12 cellular contexts compared by ENCODE assay signal in the genomic region with DNA sequence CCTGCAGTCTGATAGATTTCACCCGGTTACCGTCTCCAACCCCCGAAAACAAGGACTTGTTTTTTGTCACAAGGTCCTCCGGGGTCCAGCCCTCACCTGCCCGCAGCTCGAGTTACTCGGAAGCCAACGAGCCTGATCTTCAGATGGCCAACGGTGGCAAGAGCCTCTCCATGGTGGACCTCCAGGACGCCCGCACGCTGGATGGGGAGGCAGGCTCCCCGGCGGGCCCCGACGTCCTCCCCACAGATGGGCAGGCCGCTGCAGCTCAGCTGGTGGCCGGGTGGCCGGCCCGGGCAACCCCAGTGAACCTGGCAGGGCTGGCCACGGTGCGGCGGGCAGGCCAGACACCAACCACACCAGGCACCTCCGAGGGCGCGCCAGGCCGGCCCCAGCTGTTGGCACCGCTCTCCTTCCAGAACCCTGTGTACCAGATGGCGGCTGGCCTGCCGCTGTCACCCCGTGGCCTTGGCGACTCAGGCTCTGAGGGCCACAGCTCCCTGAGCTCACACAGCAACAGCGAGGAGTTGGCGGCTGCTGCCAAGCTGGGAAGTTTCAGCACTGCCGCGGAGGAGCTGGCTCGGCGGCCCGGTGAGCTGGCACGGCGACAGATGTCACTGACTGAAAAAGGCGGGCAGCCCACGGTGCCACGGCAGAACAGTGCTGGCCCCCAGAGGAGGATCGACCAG.
DNase-seq lines count a peak whose midpoint lies in the region; ATAC-seq, FAIRE-seq and TF ChIP-seq lines count a peak whose summit lies in the region.
"Had no signal": no experiment of that assay in that cellular context is flagged by ENCODE, and none has a peak within 500 bp of the region (broad histone marks: within the 10 kb centered on the region; RNA-seq: fewer than 3 reads in every experiment).

No MANE protein-coding gene starts in this region.

- no peak overlapping the region for H4K91ac ChIP-seq in H1 (replicated peaks; ENCODE audit: insufficient read length, low read length)

- no peak overlapping the region for H3K23ac ChIP-seq in H1 (ENCODE audit: insufficient read length)

- H2BK15ac ChIP-seq in H1 (ENCODE audit: low read length) = no peak overlapping the region

- intact Hi-C loops in right lobe of liver (cut with DNase I) (no loop called here), testis (cut with DNase I; ENCODE audit: low total_unique reads) (no loop called here)

- TF ChIP-seq POLR2A in H1 (IDR thresholded peaks at IDR 0.05; ENCODE audit: control extremely low read depth in 1 of 2, low read depth in 2 of 2, low read length in 2 of 2) (no peak), right lobe of liver (IDR thresholded peaks at IDR 0.05) (no peak), testis (IDR thresholded peaks at IDR 0.05) (no peak)

- 0 out of 2 replicates have a peak overlapping the region, but pooled peaks have one; percentile 25 for H4K8ac ChIP-seq in H1 (ENCODE audit: extremely low read depth, insufficient read depth, low read length)

- CTCF ChIA-PET in H1 (lab: Charles Lee; ENCODE audit: partially characterized antibody) = interaction anchor here (1.3 kb wide), 2 partner anchors 38 to 85 kb away, joined by 4 to 5 read pairs; no protein-coding TSS in a partner anchor

- peaks cover 6 to 42% (median 21%) of the 10 kb centered on the region in 4 experiments; a peak in 7 of 8 replicates for H3K36me3 ChIP-seq in H1 (ENCODE audit: control insufficient read depth in 2 of 4, insufficient read depth in 4 of 4, low read length in 3 of 4)
- H3K36me3 ChIP-seq in right lobe of liver = peaks cover 0 to 37% (median 15%) of the 10 kb centered on the region in 4 donors
- H3K36me3 ChIP-seq in testis (ENCODE audit: low read depth, missing control alignments) = no peaks in the 10 kb centered on the region
- peaks cover 17% of the 10 kb centered on the region for H3K36me3 ChIP-seq in H7 (replicated peaks; ENCODE audit: control insufficient read depth, insufficient read depth, low read length)

- no peak overlapping the region for H3K9ac ChIP-seq in H1 (replicated peaks in 1 of 4; ENCODE audit: extremely low read depth in 1 of 4, low read depth in 3 of 4, low read length in 3 of 4)

- DNase-seq in DMS 273 (lab: John Stamatoyannopoulos, UW; ENCODE audit: unreplicated experiment) (peak; percentile 52), DMS 273 treated with DMSO at 0.1 percent for 48 hours (lab: John Stamatoyannopoulos, UW) (no peak), H1 (ENCODE audit: low read depth in 1 of 2, low spot score in 2 of 2) (no peak), right lobe of liver (peak; percentile 64 to 97 (median 92)), testis (peak; percentile 88), H7 (no peak), NCI-H2196 (lab: John Stamatoyannopoulos, UW; ENCODE audit: unreplicated experiment) (no peak)
- DNase-seq: activated CD4-positive, CD25-positive, alpha-beta regulatory T cell; CD4-positive, alpha-beta memory T cell; stimulated activated CD4-positive, alpha-beta T cell treated with anti-CD3 and anti-CD28 coated beads, Interleukin-4, amount 100 ng/mL, for 24 hours had no signal

- H3K4ac ChIP-seq in H1 (replicated peaks; ENCODE audit: insufficient read length, low read depth, low read length) = no peak overlapping the region

- peak; percentile 67 to 88 (median 82) for ATAC-seq in right lobe of liver
- no peak for ATAC-seq in GM19395 (IDR thresholded peaks at IDR 0.05; ENCODE audit: unreplicated experiment)

- no peak overlapping the region for H3K27ac ChIP-seq in H1 (ENCODE audit: low read depth, low read length)
- H3K27ac ChIP-seq in right lobe of liver = peak overlapping the region in 2 of 3 donors; percentile 25 to 43
- H3K27ac ChIP-seq in testis = peak overlapping the region; percentile 57 to 60
- H3K27ac ChIP-seq: 22Rv1 had no signal

- H2BK12ac ChIP-seq in H1 (ENCODE audit: low read depth, low read length) = no peak overlapping the region

- no peak overlapping the region for H2BK20ac ChIP-seq in H1 (ENCODE audit: low read length)

- no peak overlapping the region for H4K5ac ChIP-seq in H1 (ENCODE audit: insufficient read length, low read depth, low read length)

- H2AK5ac ChIP-seq in H1 (ENCODE audit: low read depth, low read length) = no peak overlapping the region

- H3K4me1 ChIP-seq in H1 (replicated peaks in 1 of 4; ENCODE audit: control insufficient read depth in 3 of 4, insufficient read depth in 4 of 4, low read length in 3 of 4) = no peaks in the 10 kb centered on the region
- H3K4me1 ChIP-seq in right lobe of liver = peaks cover 0 to 27% (median 7%) of the 10 kb centered on the region in 4 donors
- H3K4me1 ChIP-seq in testis = peaks cover 26% of the 10 kb centered on the region

- no peak for FAIRE-seq in H1 (lab: Jason Lieb, UNC)

- H3K4me3 ChIP-seq in H1 (ENCODE audit: extremely low read depth in 1 of 4, insufficient read depth in 2 of 4, low read depth in 3 of 4, low read length in 4 of 4) (no peak overlapping the region), right lobe of liver (peak overlapping the region in 1 of 3 donors; percentile 23), testis (no peak overlapping the region), H7 (ENCODE audit: insufficient read depth, low read depth, low read length) (no peak overlapping the region)

- no peak for TF ChIP-seq RAD21 in H1 (IDR thresholded peaks at IDR 0.05 in 1 of 2, conservative IDR thresholded peaks at IDR 0.05 in 1 of 2; ENCODE audit: low read depth in 2 of 2, low read length in 2 of 2)

- no peak overlapping the region for H2AFZ ChIP-seq in H1 (ENCODE audit: low read length)

- no peaks in the 10 kb centered on the region for H3K79me2 ChIP-seq in H1 (ENCODE audit: control insufficient read depth in 1 of 2, insufficient read depth in 2 of 2, low read length in 2 of 2)

- no peak for TF ChIP-seq EP300 in H1 (IDR thresholded peaks at IDR 0.05; ENCODE audit: borderline replicate concordance in 1 of 2, low read depth in 2 of 2, low read length in 2 of 2)

- H2BK120ac ChIP-seq in H1 (replicated peaks; ENCODE audit: low read depth, low read length) = no peak overlapping the region

- TF ChIP-seq CTCF in H1 (IDR thresholded peaks at IDR 0.05; ENCODE audit: control extremely low read depth in 1 of 3, insufficient read depth in 1 of 3, low read depth in 1 of 3, low read length in 3 of 3) (no peak), right lobe of liver (IDR thresholded peaks at IDR 0.05) (no peak), testis (IDR thresholded peaks at IDR 0.05) (no peak)

- 91% methylated on average over 42 of the region's 45 CpGs; no CpG with 5 or more reads in 1 of the 2 experiments for WGBS in H1 (ENCODE audit: extremely low coverage in 1 of 2, insufficient coverage in 1 of 2, insufficient read length in 1 of 2, insufficient replicate concordance in 2 of 2, low coverage in 1 of 2, low lambda C conversion rate in 2 of 2, missing lambda C conversion rate in 1 of 2), 2 experiments
- WGBS in right lobe of liver (ENCODE audit: insufficient coverage, low coverage, low lambda C conversion rate, missing lambda C conversion rate) = no CpG with 5 or more reads among the region's 45 CpGs
- 80 to 92% methylated on average over 17 to 45 of the region's 45 CpGs for WGBS in testis, 2 donors

- no peaks in the 10 kb centered on the region; the same call in 1 of the 2 replicates for H3K23me2 ChIP-seq in H1 (ENCODE audit: low read depth, low read length)

- no peak overlapping the region for H3K14ac ChIP-seq in H1 (ENCODE audit: insufficient read length)

- H3K27me3 ChIP-seq in H1 (replicated peaks in 1 of 4; ENCODE audit: control insufficient read depth in 3 of 4, extremely low read depth in 1 of 4, insufficient read depth in 3 of 4, low read length in 3 of 4) = no peaks in the 10 kb centered on the region
- H3K27me3 ChIP-seq in right lobe of liver = no peaks in the 10 kb centered on the region
- H3K27me3 ChIP-seq in testis = no peaks in the 10 kb centered on the region
- H3K27me3 ChIP-seq in H7 (ENCODE audit: control insufficient read depth, insufficient read depth, low read length) = no peaks in the 10 kb centered on the region

- H3K9me3 ChIP-seq in H1 (ENCODE audit: insufficient read depth in 2 of 2, low read depth in 1 of 2, low read length in 1 of 2) = no peaks in the 10 kb centered on the region
- H3K9me3 ChIP-seq in right lobe of liver = no peaks in the 10 kb centered on the region
- H3K9me3 ChIP-seq in testis = no peaks in the 10 kb centered on the region

- POLR2A ChIA-PET in H1 (lab: Charles Lee; ENCODE audit: partially characterized antibody) = no interaction called here

- H4K20me1 ChIP-seq in H1 (replicated peaks in 1 of 2; ENCODE audit: control insufficient read depth in 1 of 2, insufficient read depth in 2 of 2, low read length in 2 of 2) = peaks cover 0 to 6% of the 10 kb centered on the region in 2 experiments

- H3K56ac ChIP-seq in H1 (replicated peaks; ENCODE audit: insufficient read length, low read depth, low read length) = no peak overlapping the region

- H3K18ac ChIP-seq in H1 (ENCODE audit: extremely low read depth, low read length) = no peak overlapping the region

- no peaks in the 10 kb centered on the region for H3K79me1 ChIP-seq in H1 (ENCODE audit: low read depth, low read length)

- no peak overlapping the region for H3K4me2 ChIP-seq in H1 (ENCODE audit: insufficient read depth in 1 of 2, low read depth in 2 of 2, low read length in 2 of 2)

- no peak overlapping the region for H2BK5ac ChIP-seq in H1 (ENCODE audit: low read depth, low read length)

TF ChIP-seq in H1, 55 proteins besides CTCF, POLR2A, EP300 and RAD21:
- TF ChIP-seq BCL11A (IDR thresholded peaks at IDR 0.05; ENCODE audit: low read depth in 2 of 2, low read length in 2 of 2) (no peak), EGR1 (IDR thresholded peaks at IDR 0.05; ENCODE audit: borderline replicate concordance, low read depth, low read length) (no peak), POLR2AphosphoS5 (IDR thresholded peaks at IDR 0.05; ENCODE audit: low read depth, low read length) (no peak), GABPA (IDR thresholded peaks at IDR 0.05; ENCODE audit: borderline replicate concordance, insufficient read depth, low read length) (no peak), SP2 (IDR thresholded peaks at IDR 0.05; ENCODE audit: low read length) (no peak)

Comparison
In these comparisons a context has a peak if more than half of its experiments do, and no peak if none do; other contexts are left out.
1. DNase-seq: peak in DMS 273 (single experiment), right lobe of liver (3 of 3) and testis (single experiment); none in DMS 273 treated with DMSO at 0.1 percent for 48 hours (single experiment), H1 (0 of 2), H7 (single experiment) and NCI-H2196 (single experiment).